8 cellular contexts compared by ENCODE assay signal in the genomic region with DNA sequence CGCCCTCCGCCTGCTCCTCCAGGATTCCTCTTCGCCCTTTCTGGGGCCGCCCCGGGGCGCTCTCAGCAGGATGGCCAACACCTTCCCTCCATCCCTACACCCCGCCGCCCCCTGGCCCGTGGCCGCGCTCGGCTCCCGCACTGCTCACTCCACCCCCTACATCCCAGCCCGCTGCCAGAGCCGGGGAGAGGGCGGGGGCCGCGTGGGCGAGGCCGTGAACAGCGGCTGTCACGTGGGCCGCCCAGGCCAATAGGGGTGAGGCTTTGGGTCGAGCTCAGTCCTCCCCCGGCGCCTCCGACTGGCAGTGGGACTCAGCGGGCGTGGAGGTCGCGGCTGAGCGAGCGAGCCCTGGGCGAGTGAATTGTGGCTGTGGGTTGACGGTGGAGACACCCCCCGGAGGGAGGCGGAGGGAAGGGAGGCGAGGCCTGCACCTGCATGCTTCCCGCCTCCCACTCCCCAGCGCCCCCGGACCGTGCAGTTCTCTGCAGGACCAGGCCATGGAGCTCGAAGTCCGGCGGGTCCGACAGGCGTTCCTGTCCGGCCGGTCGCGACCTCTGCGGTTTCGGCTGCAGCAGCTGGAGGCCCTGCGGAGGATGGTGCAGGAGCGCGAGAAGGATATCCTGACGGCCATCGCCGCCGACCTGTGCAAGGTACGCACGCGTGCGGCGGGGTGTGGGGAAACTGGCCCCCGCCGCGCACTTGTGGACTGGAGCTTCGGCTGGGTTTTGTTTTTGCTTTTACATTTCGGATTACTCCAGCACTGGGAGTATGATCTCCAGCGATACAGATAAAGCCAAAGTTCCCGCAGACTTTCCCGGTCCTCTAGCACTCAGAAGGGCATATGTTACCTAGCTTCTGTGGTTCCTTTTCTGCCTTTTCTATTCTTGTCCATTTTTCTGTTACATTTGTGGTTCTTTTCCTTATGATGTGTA. TPM values are rescaled to one million over a fixed set of nuclear protein-coding genes. Genes with fewer than 3 reads are reported as not detected.
DNase-seq lines count a peak whose midpoint lies in the region; ATAC-seq and FAIRE-seq lines count a peak whose summit lies in the region.

Gene ALDH3A2 (plus strand): TSS at position 277 of the 932 bp plus-strand sequence. CDS start 221 bp downstream, at position 498.

- peaks cover 33 to 37% of the 10 kb centered on the region in 2 donors for H3K4me1 Mint-ChIP-seq in natural killer cell treated with Interleukin-12 subunit alpha and Interleukin-12 subunit beta and Interleukin-15 and Interleukin-18, amount 100 ng/mL, for 72 hours (ENCODE audit: low read depth in 2 of 2)

- no peaks in the 10 kb centered on the region for H3K27me3 ChIP-seq in H7 (ENCODE audit: control insufficient read depth, insufficient read depth, low read length)

- peak within 1 kb of the TSS; percentile 86 to 92 for H3K27ac Mint-ChIP-seq in natural killer cell treated with Interleukin-12 subunit alpha and Interleukin-12 subunit beta and Interleukin-15 and Interleukin-18, amount 100 ng/mL, for 72 hours

- DNase-seq in H7 (peak; percentile 97), M059J (ENCODE audit: low read depth) (peak; percentile 93), SHP77 treated with DMSO at 0.1 percent for 48 hours (lab: John Stamatoyannopoulos, UW) (peak; percentile 99), fibroblast of peridontal ligament (ENCODE audit: extremely low read depth) (peak; percentile 88)
- peak; percentile 87 for DNase-seq in activated effector memory CD4-positive, alpha-beta T cell treated with Interleukin-2 at 50 U/mL for 16 hours
- peak; percentile 97 for DNase-seq in natural killer cell treated with Interleukin-12 subunit alpha and Interleukin-12 subunit beta and Interleukin-15 and Interleukin-18, amount 100 ng/mL, for 72 hours (ENCODE audit: low spot score)
- peak; percentile 95 for DNase-seq in stimulated activated naive CD8-positive, alpha-beta T cell treated with anti-CD3 and anti-CD28 coated beads, Interleukin-15, Interleukin-2, amounts not matched to agents 100 U/mL and 50 U/mL, for 24 hours

- peaks cover 0 to 4% of the 10 kb centered on the region in 2 donors for H3K27me3 Mint-ChIP-seq in natural killer cell treated with Interleukin-12 subunit alpha and Interleukin-12 subunit beta and Interleukin-15 and Interleukin-18, amount 100 ng/mL, for 72 hours

- peak; percentile 98 to 99 for ATAC-seq in natural killer cell treated with Interleukin-12 subunit alpha and Interleukin-12 subunit beta and Interleukin-15 and Interleukin-18, amount 100 ng/mL, for 72 hours
- peak; percentile 94 for ATAC-seq in stimulated activated naive CD8-positive, alpha-beta T cell treated with anti-CD3 and anti-CD28 coated beads, Interleukin-15, Interleukin-2, amounts not matched to agents 100 U/mL and 50 U/mL, for 24 hours

- H3K9me3 Mint-ChIP-seq in natural killer cell treated with Interleukin-12 subunit alpha and Interleukin-12 subunit beta and Interleukin-15 and Interleukin-18, amount 100 ng/mL, for 72 hours, result no peaks in the 10 kb centered on the region

- peaks cover 2% of the 10 kb centered on the region; the same call in 1 of the 2 replicates for H3K36me3 ChIP-seq in H7 (replicated peaks; ENCODE audit: control insufficient read depth, insufficient read depth, low read length)

- H3K4me3 Mint-ChIP-seq in natural killer cell treated with Interleukin-12 subunit alpha and Interleukin-12 subunit beta and Interleukin-15 and Interleukin-18, amount 100 ng/mL, for 72 hours, result peak within 1 kb of the TSS; percentile 94

- H3K4me3 ChIP-seq in H7 (ENCODE audit: insufficient read depth, low read depth, low read length), result peak within 1 kb of the TSS; percentile 85

- peak; percentile 78 for FAIRE-seq in G401.6 (lab: Jason Lieb, UNC)

- H3K36me3 Mint-ChIP-seq in natural killer cell treated with Interleukin-12 subunit alpha and Interleukin-12 subunit beta and Interleukin-15 and Interleukin-18, amount 100 ng/mL, for 72 hours, result no peaks in the 10 kb centered on the region

RNA-seq across cellular contexts. Expression of gene ALDH3A2, which starts in this region (rescaled TPM):
- total RNA-seq in H7 (2014; rRNA removed; shearing (Covaris generic)), result 119 and 159 TPM in 2 replicates
- total RNA-seq in M059J (2014; rRNA removed; shearing (Covaris generic)), result 62.5 and 81.8 TPM in 2 replicates
- total RNA-seq in natural killer cell treated with Interleukin-12 subunit alpha and Interleukin-12 subunit beta and Interleukin-15 and Interleukin-18, amount 100 ng/mL, for 72 hours, result 10 to 100 TPM; 22.3 to 31.6 TPM

Comparison
In these comparisons a context has a peak if more than half of its experiments do, and no peak if none do; other contexts are left out.
1. Peak in every context shown above with its lines: DNase-seq, ATAC-seq and H3K4me3 ChIP-seq.